In genomic region chr21:34846601-34847112, GRCh38 we compare ENCODE assay signal across 1 cellular context.
TF ChIP-seq lines count a peak whose summit lies in the region.

No MANE protein-coding gene starts in this region.

TF ChIP-seq in HEK293, 187 proteins besides CTCF, POLR2A, EP300 and RAD21 (continued from another document and continues in another):
- TF ChIP-seq ZSCAN16 (tag by site-specific recombination; IDR thresholded peaks at IDR 0.05) (peak; percentile 87), ZNF311 (tag by site-specific recombination; IDR thresholded peaks at IDR 0.05; ENCODE audit: borderline replicate concordance) (no peak), ZNF449 (tag by site-specific recombination; IDR thresholded peaks at IDR 0.05) (no peak), ZNF521 (tag by site-specific recombination; IDR thresholded peaks at IDR 0.05) (no peak), ZNF510 (tag by site-specific recombination; IDR thresholded peaks at IDR 0.05; ENCODE audit: insufficient replicate concordance) (no peak), GFI1B (tag by site-specific recombination; IDR thresholded peaks at IDR 0.05) (peak; percentile 78), PRDM10 (tag by site-specific recombination; IDR thresholded peaks at IDR 0.05) (peak; percentile 82), YY2 (tag by site-specific recombination; IDR thresholded peaks at IDR 0.05) (no peak), ZNF768 (tag by site-specific recombination; IDR thresholded peaks at IDR 0.05) (no peak), GLIS2 (tag by site-specific recombination; IDR thresholded peaks at IDR 0.05) (no peak), IKZF3 (tag by site-specific recombination; IDR thresholded peaks at IDR 0.05) (no peak), AEBP2 (tag by site-specific recombination; IDR thresholded peaks at IDR 0.05; ENCODE audit: borderline replicate concordance) (no peak), ZNF677 (tag by site-specific recombination; IDR thresholded peaks at IDR 0.05) (no peak), TRIM28 (IDR thresholded peaks at IDR 0.05; ENCODE audit: borderline replicate concordance, low read length) (no peak), ZNF394 (tag by site-specific recombination; IDR thresholded peaks at IDR 0.05; ENCODE audit: borderline replicate concordance) (0 out of 2 replicates have a peak, but pooled peaks have one; percentile 6), TCF7L2 (IDR thresholded peaks at IDR 0.05; ENCODE audit: borderline replicate concordance, low read depth, low read length) (no peak), ZEB2 (tag by site-specific recombination; IDR thresholded peaks at IDR 0.05) (no peak), HIC1 (tag by site-specific recombination; IDR thresholded peaks at IDR 0.05) (no peak), ZBTB44 (tag by site-specific recombination; IDR thresholded peaks at IDR 0.05) (no peak), GLI4 (tag by site-specific recombination; IDR thresholded peaks at IDR 0.05) (no peak), ZNF121 (tag by site-specific recombination; IDR thresholded peaks at IDR 0.05) (no peak), ZNF701 (tag by site-specific recombination; IDR thresholded peaks at IDR 0.05) (no peak), ZBTB6 (tag by site-specific recombination; IDR thresholded peaks at IDR 0.05) (peak; percentile 73), ZNF629 (tag by site-specific recombination; IDR thresholded peaks at IDR 0.05) (no peak), KLF10 (tag by site-specific recombination; IDR thresholded peaks at IDR 0.05) (no peak), OVOL3 (tag by site-specific recombination; IDR thresholded peaks at IDR 0.05) (no peak), ZNF10 (tag by site-specific recombination; IDR thresholded peaks at IDR 0.05) (peak; percentile 7; the same call in 1 of the 2 replicates), ZNF404 (tag by site-specific recombination; IDR thresholded peaks at IDR 0.05) (no peak), ZNF777 (tag by site-specific recombination; IDR thresholded peaks at IDR 0.05; ENCODE audit: borderline replicate concordance) (no peak), ZNF580 (tag by site-specific recombination; IDR thresholded peaks at IDR 0.05) (no peak), ZNF555 (tag by site-specific recombination; conservative IDR thresholded peaks at IDR 0.05) (no peak), ZSCAN5A (tag by site-specific recombination; IDR thresholded peaks at IDR 0.05) (no peak), ZBTB7A (tag by site-specific recombination; IDR thresholded peaks at IDR 0.05; ENCODE audit: low read depth) (no peak), ZNF664 (tag by site-specific recombination; IDR thresholded peaks at IDR 0.05) (no peak), ZNF266 (tag by site-specific recombination; IDR thresholded peaks at IDR 0.05; ENCODE audit: low read depth) (no peak), ZBTB1 (tag by site-specific recombination; IDR thresholded peaks at IDR 0.05) (no peak), ZBTB48 (tag by site-specific recombination; IDR thresholded peaks at IDR 0.05) (no peak), ZNF169 (tag by site-specific recombination; IDR thresholded peaks at IDR 0.05) (no peak), ZNF747 (tag by site-specific recombination; IDR thresholded peaks at IDR 0.05) (no peak), ZNF600 (tag by site-specific recombination; IDR thresholded peaks at IDR 0.05) (0 out of 2 replicates have a peak, but pooled peaks have one; percentile 20), ZNF341 (tag by site-specific recombination; IDR thresholded peaks at IDR 0.05; ENCODE audit: low read depth) (no peak), ZNF280D (tag by site-specific recombination; IDR thresholded peaks at IDR 0.05) (no peak), ZNF639 (tag by site-specific recombination; IDR thresholded peaks at IDR 0.05) (no peak), ZNF624 (tag by site-specific recombination; IDR thresholded peaks at IDR 0.05) (no peak), REPIN1 (tag by site-specific recombination; IDR thresholded peaks at IDR 0.05; ENCODE audit: low read depth) (no peak), OSR2 (tag by site-specific recombination; IDR thresholded peaks at IDR 0.05) (peak; percentile 87), ZNF544 (tag by site-specific recombination; IDR thresholded peaks at IDR 0.05) (no peak), ZNF214 (tag by site-specific recombination; IDR thresholded peaks at IDR 0.05; ENCODE audit: borderline replicate concordance) (no peak), ZNF423 (tag by site-specific recombination; IDR thresholded peaks at IDR 0.05) (no peak), ZNF658 (tag by site-specific recombination; IDR thresholded peaks at IDR 0.05) (no peak)
